Comparison of ENCODE assay signal across 15 cellular contexts in the genomic region with DNA sequence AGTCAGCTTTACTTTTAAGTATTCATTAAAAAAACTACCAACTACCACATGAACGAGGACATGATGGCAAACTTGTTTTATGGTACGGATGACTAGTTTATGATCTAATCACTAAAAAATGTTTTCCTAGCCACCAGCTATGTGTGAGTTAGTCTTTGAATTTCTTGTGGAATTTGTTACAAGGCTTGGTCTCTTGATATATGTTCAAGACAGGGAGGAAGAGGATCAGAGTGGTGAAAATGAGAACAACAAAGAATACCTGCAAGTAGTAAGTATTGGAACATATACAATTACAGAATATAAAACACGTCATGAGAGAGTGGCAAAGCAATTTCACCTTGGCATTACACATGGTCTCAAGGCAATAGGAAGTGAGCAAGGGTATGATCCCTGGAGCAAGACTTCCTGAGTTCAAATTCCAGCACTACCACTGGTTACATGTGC.
DNase-seq lines count a peak whose midpoint lies in the region; ATAC-seq, FAIRE-seq and TF ChIP-seq lines count a peak whose summit lies in the region.
"Had no signal": no experiment of that assay in that cellular context is flagged by ENCODE, and none has a peak within 500 bp of the region (broad histone marks: within the 10 kb centered on the region; RNA-seq: fewer than 3 reads in every experiment).

No MANE protein-coding gene starts in this region.

- no peak overlapping the region for H3K9ac ChIP-seq in smooth muscle cell (ENCODE audit: low read depth)
- H3K9ac ChIP-seq: parathyroid adenoma had no signal

- H3K4me1 ChIP-seq in smooth muscle cell (ENCODE audit: low read depth) = no peaks in the 10 kb centered on the region
- H3K4me1 ChIP-seq: parathyroid adenoma had no signal

- POLR2A ChIA-PET in T-cell (lab: Charles Lee) = no interaction called here

- no peak for TF ChIP-seq POLR2A in H54 (IDR thresholded peaks at IDR 0.05; ENCODE audit: low read depth, low read length)

- TF ChIP-seq CTCF in fibroblast of the aortic adventitia (IDR thresholded peaks at IDR 0.05; ENCODE audit: insufficient read depth, low read length) (no peak), smooth muscle cell (IDR thresholded peaks at IDR 0.05; ENCODE audit: borderline replicate concordance, insufficient read depth, poor library complexity, severe bottlenecking) (no peak)

- no peaks in the 10 kb centered on the region for H3K4me1 Mint-ChIP-seq in T-cell

- no peaks in the 10 kb centered on the region for H3K79me2 ChIP-seq in smooth muscle cell (ENCODE audit: low read depth)
- H3K79me2 ChIP-seq: parathyroid adenoma had no signal

- FAIRE-seq in H54 (lab: Jason Lieb, UNC) = peak; percentile 99

- H3K4me2 ChIP-seq in smooth muscle cell = peak overlapping the region; percentile 20

- CTCF ChIA-PET in T-cell (lab: Charles Lee) = no interaction called here

- peak overlapping the region; percentile 89 for H3K27ac ChIP-seq in smooth muscle cell (ENCODE audit: low read depth)
- H3K27ac ChIP-seq: parathyroid adenoma, thoracic aorta had no signal

- H3K27me3 Mint-ChIP-seq in T-cell = no peaks in the 10 kb centered on the region

- no peak overlapping the region for H2AFZ ChIP-seq in smooth muscle cell (ENCODE audit: low read depth)
- H2AFZ ChIP-seq: parathyroid adenoma had no signal

- H3K4me3 Mint-ChIP-seq in T-cell = no peak overlapping the region

- no peaks in the 10 kb centered on the region for H3K27me3 ChIP-seq in smooth muscle cell (ENCODE audit: low read depth)

- H3K36me3 Mint-ChIP-seq in T-cell = no peaks in the 10 kb centered on the region

- no peaks in the 10 kb centered on the region for H4K20me1 ChIP-seq in smooth muscle cell (ENCODE audit: low read depth)

- H3K4me3 ChIP-seq in fibroblast of the aortic adventitia (ENCODE audit: low read depth, low read length) = no peak overlapping the region
- no peak overlapping the region for H3K4me3 ChIP-seq in smooth muscle cell
- H3K4me3 ChIP-seq: thoracic aorta had no signal

- H3K36me3 ChIP-seq in smooth muscle cell (ENCODE audit: low read depth) = no peaks in the 10 kb centered on the region
- H3K36me3 ChIP-seq: thoracic aorta had no signal

- H3K27ac Mint-ChIP-seq in T-cell = no peak overlapping the region

- no peaks in the 10 kb centered on the region for H3K9me3 ChIP-seq in smooth muscle cell (replicated peaks; ENCODE audit: low read depth)
- H3K9me3 ChIP-seq: thoracic aorta had no signal

- no peak for ATAC-seq in Right ventricle myocardium superior (ENCODE audit: poor library complexity)
- no peak for ATAC-seq in T-cell (replicated peaks in 1 of 4)

- H3K9me3 Mint-ChIP-seq in T-cell = peaks cover 0 to 7% (median 0%) of the 10 kb centered on the region in 3 donors

- 23% methylated on average over 3 of the region's 3 CpGs for WGBS in smooth muscle cell (ENCODE audit: low lambda C conversion rate)

- H3F3A ChIP-seq in smooth muscle cell (ENCODE audit: low read depth) = no peaks in the 10 kb centered on the region

- DNase-seq in H54 (ENCODE audit: insufficient read length, low spot score) (peak; percentile 66), SW 1271 (lab: John Stamatoyannopoulos, UW) (peak; percentile 74 to 93), fibroblast of the aortic adventitia (ENCODE audit: low read depth) (peak; percentile 58), smooth muscle cell (lab: John Stamatoyannopoulos, UW; ENCODE audit: unreplicated experiment) (no peak), Kasumi-1 (lab: John Stamatoyannopoulos, UW) (no peak), C1 segment of cervical spinal cord (lab: John Stamatoyannopoulos, UW) (no peak), Right ventricle myocardium superior (no peak), T-cell (no peak)
- DNase-seq: activated naive CD4-positive, alpha-beta T cell treated with Interleukin-2 at 50 U/mL for 16 hours; effector memory CD4-positive, alpha-beta T cell; GDM1; islet precursor cell; NCI-H2227 treated with DMSO at 0.1 percent for 48 hours had no signal

- intact Hi-C loops in Right ventricle myocardium superior (cut with DNase I) = no loop called here

Comparison
In these comparisons a context has a peak if more than half of its experiments do, and no peak if none do; other contexts are left out.
1. DNase-seq: peak in H54 (single experiment), SW 1271 (2 of 2) and fibroblast of the aortic adventitia (single experiment); none in smooth muscle cell (single experiment), Kasumi-1 (0 of 2), C1 segment of cervical spinal cord (0 of 14), Right ventricle myocardium superior (single experiment) and T-cell (0 of 34).